Comparison of ENCODE assay signal across 20 cellular contexts in genomic region chr7:46490406-46490805, GRCh38.
"Had no signal": no experiment of that assay in that cellular context is flagged by ENCODE, and none has a peak within 500 bp of the region (broad histone marks: within the 10 kb centered on the region; RNA-seq: fewer than 3 reads in every experiment).

No MANE protein-coding gene starts in this region.

- H3K36me3 ChIP-seq: gastrocnemius medialis, lower lobe of right lung, pancreas, spleen, tibial artery, upper lobe of left lung had no signal

- DNase-seq: cortex of kidney; effector memory CD8-positive, alpha-beta T cell; gastrocnemius medialis; head of caudate nucleus; left ventricle myocardium superior; lower lobe of right lung; natural killer cell; occipital lobe; pancreas; spleen; stimulated activated CD4-positive, alpha-beta T cell treated with anti-CD3 and anti-CD28 coated beads, Interleukin-4, amount 100 ng/mL, for 4 hours; stimulated activated naive CD8-positive, alpha-beta T cell treated with anti-CD3 and anti-CD28 coated beads, Interleukin-15, Interleukin-2, amounts not matched to agents 100 U/mL and 50 U/mL, for 24 hours; substantia nigra; testis; tibial artery; upper lobe of left lung had no signal

- H3K27ac Mint-ChIP-seq: effector memory CD8-positive, alpha-beta T cell; memory B cell; natural killer cell; stimulated activated memory B cell treated with anti-CD40 and anti-IgM and Interleukin-4, amounts not matched to agents 10 μg/mL and 1 μg/mL and 100 μg/mL, for 72 hours had no signal

- H3K27me3 Mint-ChIP-seq: effector memory CD8-positive, alpha-beta T cell; memory B cell; stimulated activated memory B cell treated with anti-CD40 and anti-IgM and Interleukin-4, amounts not matched to agents 10 μg/mL and 1 μg/mL and 100 μg/mL, for 72 hours had no signal

- H3K36me3 Mint-ChIP-seq: memory B cell; stimulated activated memory B cell treated with anti-CD40 and anti-IgM and Interleukin-4, amounts not matched to agents 10 μg/mL and 1 μg/mL and 100 μg/mL, for 72 hours had no signal

- H3K27me3 ChIP-seq: gastrocnemius medialis, pancreas, spleen, testis, tibial artery, upper lobe of left lung had no signal

- H3K4me3 Mint-ChIP-seq: effector memory CD8-positive, alpha-beta T cell; memory B cell; natural killer cell; stimulated activated memory B cell treated with anti-CD40 and anti-IgM and Interleukin-4, amounts not matched to agents 10 μg/mL and 1 μg/mL and 100 μg/mL, for 72 hours had no signal

- H3K9me3 ChIP-seq: gastrocnemius medialis, lower lobe of right lung, pancreas, testis, tibial artery, upper lobe of left lung had no signal

- H3K9me3 Mint-ChIP-seq: stimulated activated memory B cell treated with anti-CD40 and anti-IgM and Interleukin-4, amounts not matched to agents 10 μg/mL and 1 μg/mL and 100 μg/mL, for 72 hours had no signal

- H3K4me3 ChIP-seq: gastrocnemius medialis, lower lobe of right lung, pancreas, spleen, testis, tibial artery, upper lobe of left lung had no signal

- H3K4me1 ChIP-seq: lower lobe of right lung, pancreas, testis, upper lobe of left lung had no signal

- FAIRE-seq: keratinocyte, urothelium cell line had no signal

- H3K27ac ChIP-seq: gastrocnemius medialis, lower lobe of right lung, pancreas, spleen, testis, upper lobe of left lung had no signal

- H3K4me1 Mint-ChIP-seq: memory B cell; natural killer cell; stimulated activated memory B cell treated with anti-CD40 and anti-IgM and Interleukin-4, amounts not matched to agents 10 μg/mL and 1 μg/mL and 100 μg/mL, for 72 hours had no signal
